Comparison of ENCODE assay signal across 1 cellular context in the genomic region with DNA sequence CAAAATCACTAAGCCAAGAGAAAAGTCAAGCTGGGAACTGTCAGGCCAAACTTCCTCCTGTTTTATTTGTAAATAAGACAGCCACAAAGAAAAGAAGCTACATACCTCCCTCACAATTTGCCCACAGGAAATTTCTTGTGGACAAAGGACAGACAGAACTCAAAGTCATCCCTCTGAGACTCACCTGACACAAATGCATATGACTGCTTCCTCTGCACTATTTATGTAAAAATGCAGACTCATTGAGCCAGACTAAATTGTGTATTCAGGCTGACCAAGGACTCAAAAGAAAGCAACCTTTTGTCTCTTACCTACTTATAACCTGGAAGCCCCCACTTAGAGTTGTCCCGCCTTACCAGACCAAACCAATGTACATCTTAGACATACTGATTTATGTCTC.
TF ChIP-seq lines count a peak whose summit lies in the region.

No MANE protein-coding gene starts in this region.

TF ChIP-seq in GM23338, 12 proteins besides CTCF, POLR2A, EP300 and RAD21 (continued from another document):
- TF ChIP-seq, protein P1, sequence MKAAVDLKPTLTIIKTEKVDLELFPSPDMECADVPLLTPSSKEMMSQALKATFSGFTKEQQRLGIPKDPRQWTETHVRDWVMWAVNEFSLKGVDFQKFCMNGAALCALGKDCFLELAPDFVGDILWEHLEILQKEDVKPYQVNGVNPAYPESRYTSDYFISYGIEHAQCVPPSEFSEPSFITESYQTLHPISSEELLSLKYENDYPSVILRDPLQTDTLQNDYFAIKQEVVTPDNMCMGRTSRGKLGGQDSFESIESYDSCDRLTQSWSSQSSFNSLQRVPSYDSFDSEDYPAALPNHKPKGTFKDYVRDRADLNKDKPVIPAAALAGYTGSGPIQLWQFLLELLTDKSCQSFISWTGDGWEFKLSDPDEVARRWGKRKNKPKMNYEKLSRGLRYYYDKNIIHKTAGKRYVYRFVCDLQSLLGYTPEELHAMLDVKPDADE (IDR thresholded peaks at IDR 0.05) = peak; percentile 58
- TF ChIP-seq, protein P2, sequence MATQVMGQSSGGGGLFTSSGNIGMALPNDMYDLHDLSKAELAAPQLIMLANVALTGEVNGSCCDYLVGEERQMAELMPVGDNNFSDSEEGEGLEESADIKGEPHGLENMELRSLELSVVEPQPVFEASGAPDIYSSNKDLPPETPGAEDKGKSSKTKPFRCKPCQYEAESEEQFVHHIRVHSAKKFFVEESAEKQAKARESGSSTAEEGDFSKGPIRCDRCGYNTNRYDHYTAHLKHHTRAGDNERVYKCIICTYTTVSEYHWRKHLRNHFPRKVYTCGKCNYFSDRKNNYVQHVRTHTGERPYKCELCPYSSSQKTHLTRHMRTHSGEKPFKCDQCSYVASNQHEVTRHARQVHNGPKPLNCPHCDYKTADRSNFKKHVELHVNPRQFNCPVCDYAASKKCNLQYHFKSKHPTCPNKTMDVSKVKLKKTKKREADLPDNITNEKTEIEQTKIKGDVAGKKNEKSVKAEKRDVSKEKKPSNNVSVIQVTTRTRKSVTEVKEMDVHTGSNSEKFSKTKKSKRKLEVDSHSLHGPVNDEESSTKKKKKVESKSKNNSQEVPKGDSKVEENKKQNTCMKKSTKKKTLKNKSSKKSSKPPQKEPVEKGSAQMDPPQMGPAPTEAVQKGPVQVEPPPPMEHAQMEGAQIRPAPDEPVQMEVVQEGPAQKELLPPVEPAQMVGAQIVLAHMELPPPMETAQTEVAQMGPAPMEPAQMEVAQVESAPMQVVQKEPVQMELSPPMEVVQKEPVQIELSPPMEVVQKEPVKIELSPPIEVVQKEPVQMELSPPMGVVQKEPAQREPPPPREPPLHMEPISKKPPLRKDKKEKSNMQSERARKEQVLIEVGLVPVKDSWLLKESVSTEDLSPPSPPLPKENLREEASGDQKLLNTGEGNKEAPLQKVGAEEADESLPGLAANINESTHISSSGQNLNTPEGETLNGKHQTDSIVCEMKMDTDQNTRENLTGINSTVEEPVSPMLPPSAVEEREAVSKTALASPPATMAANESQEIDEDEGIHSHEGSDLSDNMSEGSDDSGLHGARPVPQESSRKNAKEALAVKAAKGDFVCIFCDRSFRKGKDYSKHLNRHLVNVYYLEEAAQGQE (IDR thresholded peaks at IDR 0.05; ENCODE audit: unreplicated experiment) = no peak
- TF ChIP-seq NANOG (IDR thresholded peaks at IDR 0.05; ENCODE audit: borderline replicate concordance) = peak; percentile 74; the same call in 1 of the 2 replicates
